Comparison of ENCODE assay signal across 8 cellular contexts in the genomic region with DNA sequence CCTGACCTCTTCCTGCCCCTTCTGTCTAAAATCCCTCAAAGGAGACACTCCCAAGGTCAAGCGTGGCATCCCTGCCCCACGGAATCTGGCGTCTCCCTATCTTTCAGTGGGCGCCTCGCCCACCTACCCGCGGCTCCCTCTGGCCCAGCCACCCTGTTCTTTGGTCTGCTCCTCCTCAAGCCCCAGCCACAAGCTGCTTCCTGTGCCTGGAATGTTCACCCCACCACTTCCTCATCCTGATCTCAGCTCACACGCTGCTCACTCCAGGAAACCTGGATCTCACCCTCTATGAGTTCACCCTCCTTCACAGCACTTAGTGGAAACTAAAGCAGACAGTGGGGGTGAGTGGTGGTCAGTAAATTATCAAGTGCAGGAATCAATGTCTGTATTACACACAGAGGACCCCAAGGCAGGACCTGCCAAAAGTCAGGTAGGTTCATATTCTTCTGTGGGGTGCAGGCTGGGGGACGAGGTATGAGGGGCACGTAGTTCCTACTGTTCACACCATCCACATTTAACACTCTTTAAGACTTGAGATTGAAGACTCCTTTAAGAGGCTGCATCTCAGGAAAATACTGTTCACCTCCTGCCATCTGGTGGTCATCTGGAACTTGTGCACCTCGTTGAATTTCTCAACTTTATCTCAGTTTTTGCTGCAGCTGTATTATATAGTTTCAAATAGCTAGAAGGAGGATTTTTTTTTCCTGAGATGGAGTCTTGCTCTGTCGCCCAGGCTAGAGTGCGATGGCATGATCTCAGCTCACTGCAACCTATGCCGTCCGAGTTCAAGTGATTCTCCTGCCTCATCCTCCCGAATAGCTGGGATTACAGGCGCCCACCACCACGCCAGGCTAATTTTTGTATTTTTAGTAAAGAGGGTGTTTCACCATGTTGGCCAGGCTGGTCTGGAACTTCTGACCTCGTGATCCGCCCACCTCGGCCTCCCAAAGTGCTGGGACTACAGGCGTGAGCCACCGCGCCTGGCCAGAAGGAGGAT.
A peak's percentile ranks its signal among the peaks of the same experiment; 100 is the strongest.
DNase-seq lines count a peak whose midpoint lies in the region; ATAC-seq and TF ChIP-seq lines count a peak whose summit lies in the region.

No MANE protein-coding gene starts in this region.

- peaks cover 8% of the 10 kb centered on the region for H3K36me3 Mint-ChIP-seq in endothelial cell (ENCODE audit: low read depth, unreplicated experiment)

- H3K27ac Mint-ChIP-seq in endothelial cell (ENCODE audit: unreplicated experiment): peak overlapping the region; percentile 88

- TF ChIP-seq CTCF in GM12865 (IDR thresholded peaks at IDR 0.05; ENCODE audit: insufficient read depth, low read depth, low read length, missing control alignments) (peak; percentile 63), endothelial cell (IDR thresholded peaks at IDR 0.05; ENCODE audit: unreplicated experiment) (peak; percentile 75)

- no peaks in the 10 kb centered on the region for H3K9me3 Mint-ChIP-seq in endothelial cell (ENCODE audit: unreplicated experiment)

- H3K4me3 ChIP-seq in GM12865 (ENCODE audit: low read depth, low read length): no peak overlapping the region

- H3K4me3 Mint-ChIP-seq in endothelial cell (ENCODE audit: unreplicated experiment): peak overlapping the region; percentile 52

- peak; percentile 49 for ATAC-seq in HG03378 (IDR thresholded peaks at IDR 0.05; ENCODE audit: unreplicated experiment)
- no peak for ATAC-seq in HG02642 (IDR thresholded peaks at IDR 0.05; ENCODE audit: poor library complexity, unreplicated experiment)
- no peak for ATAC-seq in HG02870 (IDR thresholded peaks at IDR 0.05; ENCODE audit: unreplicated experiment)

- peaks cover 19% of the 10 kb centered on the region for H3K4me1 Mint-ChIP-seq in endothelial cell (ENCODE audit: unreplicated experiment)

- DNase-seq in AML-193 (lab: John Stamatoyannopoulos, UW) (peak; percentile 48 to 68), GM12865 (ENCODE audit: low read depth) (peak; percentile 67), RKO (ENCODE audit: low spot score) (peak; percentile 85), endothelial cell (ENCODE audit: low spot score) (peak; percentile 36), midbrain (lab: John Stamatoyannopoulos, UW) (peak; percentile 32)

- H3K27me3 Mint-ChIP-seq in endothelial cell (ENCODE audit: unreplicated experiment): peaks cover 9% of the 10 kb centered on the region

Comparison
In these comparisons a context has a peak if more than half of its experiments do, and no peak if none do; other contexts are left out.
1. DNase-seq: peak in every context shown above with its lines; median percentile 85 in RKO; 67 in GM12865; 58 in AML-193; 36 in endothelial cell; 32 in midbrain.